In genomic region chr6:43368517-43369160, GRCh38 we compare ENCODE assay signal across 8 cellular contexts. TPM values are rescaled to one million over a fixed set of nuclear protein-coding genes. Genes with fewer than 3 reads are reported as not detected.
DNase-seq lines count a peak whose midpoint lies in the region; ATAC-seq and TF ChIP-seq lines count a peak whose summit lies in the region.

No MANE protein-coding gene starts in this region.

- peaks cover 31% of the 10 kb centered on the region for H3K36me3 Mint-ChIP-seq in CD4-positive, alpha-beta T cell (ENCODE audit: low read depth)
- peaks cover 16% of the 10 kb centered on the region for H3K36me3 Mint-ChIP-seq in activated T-helper 2 cell treated with anti-CD3 and anti-CD28 coated beads, Interferon-gamma antibody, Interleukin-2, Interleukin-4, amounts not matched to agents 10 μg/mL and 5 μg/mL and 100 μg/mL, durations not matched to agents 14 hours and 24 hours and 36 hours (ENCODE audit: low read depth)
- H3K36me3 Mint-ChIP-seq in nephron (ENCODE audit: low read depth), result peaks cover 23% of the 10 kb centered on the region

- peak; percentile 7 for ATAC-seq in CD4-positive, alpha-beta T cell (ENCODE audit: poor library complexity)
- ATAC-seq in GM19452 (IDR thresholded peaks at IDR 0.05; ENCODE audit: unreplicated experiment) (peak; percentile 3), foreskin keratinocyte (peak; percentile 7), HG03139 (IDR thresholded peaks at IDR 0.05; ENCODE audit: unreplicated experiment) (no peak), GM19328 (IDR thresholded peaks at IDR 0.05; ENCODE audit: unreplicated experiment) (no peak)

- no peaks in the 10 kb centered on the region for H3K9me3 Mint-ChIP-seq in CD4-positive, alpha-beta T cell
- no peaks in the 10 kb centered on the region for H3K9me3 Mint-ChIP-seq in activated T-helper 2 cell treated with anti-CD3 and anti-CD28 coated beads, Interferon-gamma antibody, Interleukin-2, Interleukin-4, amounts not matched to agents 10 μg/mL and 5 μg/mL and 100 μg/mL, durations not matched to agents 14 hours and 24 hours and 36 hours
- H3K9me3 Mint-ChIP-seq in nephron, result no peaks in the 10 kb centered on the region

- POLR2A ChIA-PET in CD4-positive, alpha-beta T cell (lab: Charles Lee), result interaction anchor here (0.5 to 4.0 kb wide), 31 partner anchors 8 to 805 kb away, joined by 3 to 136 read pairs (median 5); partner anchors contain the start of genes ABCC10, CNPY3, CRIP3 and CUL7

- CTCF ChIA-PET in CD4-positive, alpha-beta T cell (lab: Charles Lee), result interaction anchor here (0.5 to 2.0 kb wide), 7 partner anchors 15 to 782 kb away, joined by 3 to 9 read pairs (median 5); partner anchors contain the start of gene ABCC10

- DNase-seq in CD4-positive, alpha-beta T cell, result peak in 3 of 10 experiments; percentile 2 to 37 (median 13)
- peak; percentile 64 for DNase-seq in M059J (ENCODE audit: low read depth)
- no peak for DNase-seq in activated T-helper 2 cell treated with anti-CD3 and anti-CD28 coated beads, Interferon-gamma antibody, Interleukin-2, Interleukin-4, amounts not matched to agents 10 μg/mL and 5 μg/mL and 100 μg/mL, durations not matched to agents 14 hours and 24 hours and 36 hours (ENCODE audit: low spot score)
- peak in 1 of 2 donors; percentile 33 for DNase-seq in foreskin keratinocyte

- H3K27me3 ChIP-seq in CD4-positive, alpha-beta T cell (ENCODE audit: control insufficient read depth, insufficient read depth, low read length), result no peaks in the 10 kb centered on the region
- H3K27me3 ChIP-seq in foreskin keratinocyte, result no peaks in the 10 kb centered on the region

- peak overlapping the region; percentile 90 for H3K4me3 Mint-ChIP-seq in CD4-positive, alpha-beta T cell
- H3K4me3 Mint-ChIP-seq in activated T-helper 2 cell treated with anti-CD3 and anti-CD28 coated beads, Interferon-gamma antibody, Interleukin-2, Interleukin-4, amounts not matched to agents 10 μg/mL and 5 μg/mL and 100 μg/mL, durations not matched to agents 14 hours and 24 hours and 36 hours (ENCODE audit: low read depth), result peak overlapping the region; percentile 80
- peak overlapping the region; percentile 88 to 98 (median 96) for H3K4me3 Mint-ChIP-seq in nephron

- H3K4me1 ChIP-seq in foreskin keratinocyte, result peaks cover 16% of the 10 kb centered on the region

- no peak for TF ChIP-seq CTCF in CD4-positive, alpha-beta T cell (IDR thresholded peaks at IDR 0.05)
- no peak for TF ChIP-seq CTCF in foreskin keratinocyte (conservative IDR thresholded peaks at IDR 0.05)
- no peak for TF ChIP-seq CTCF in nephron (IDR thresholded peaks at IDR 0.05; ENCODE audit: unreplicated experiment in 3 of 3)

- no peak overlapping the region for H3K27ac ChIP-seq in CD4-positive, alpha-beta T cell (ENCODE audit: low read depth, low read length)
- peak overlapping the region; percentile 38 for H3K27ac ChIP-seq in foreskin keratinocyte

- intact Hi-C loops in CD4-positive, alpha-beta T cell (cut with DNase I, micrococcal nuclease), result loop anchor here (1.0 to 5.0 kb wide), 6 partner anchors 15 to 260 kb away; partner anchors contain the start of genes ABCC10 (in 2 of the 2) and GTPBP2 (in 1 of the 2)
- intact Hi-C loops in activated T-helper 2 cell treated with anti-CD3 and anti-CD28 coated beads, Interferon-gamma antibody, Interleukin-2, Interleukin-4, amounts not matched to agents 10 μg/mL and 5 μg/mL and 100 μg/mL, durations not matched to agents 14 hours and 24 hours and 36 hours (cut with micrococcal nuclease), result loop anchor here (1.0 to 5.0 kb wide), 3 partner anchors 15 to 196 kb away; partner anchors contain the start of gene SRF

- H3K27me3 Mint-ChIP-seq in CD4-positive, alpha-beta T cell, result no peaks in the 10 kb centered on the region
- H3K27me3 Mint-ChIP-seq in activated T-helper 2 cell treated with anti-CD3 and anti-CD28 coated beads, Interferon-gamma antibody, Interleukin-2, Interleukin-4, amounts not matched to agents 10 μg/mL and 5 μg/mL and 100 μg/mL, durations not matched to agents 14 hours and 24 hours and 36 hours (ENCODE audit: low read depth), result peaks cover 6% of the 10 kb centered on the region
- no peaks in the 10 kb centered on the region for H3K27me3 Mint-ChIP-seq in nephron (ENCODE audit: low read depth)

- peak overlapping the region; percentile 90 for H3K27ac Mint-ChIP-seq in CD4-positive, alpha-beta T cell
- H3K27ac Mint-ChIP-seq in activated T-helper 2 cell treated with anti-CD3 and anti-CD28 coated beads, Interferon-gamma antibody, Interleukin-2, Interleukin-4, amounts not matched to agents 10 μg/mL and 5 μg/mL and 100 μg/mL, durations not matched to agents 14 hours and 24 hours and 36 hours, result peak overlapping the region; percentile 63
- peak overlapping the region; percentile 91 to 95 (median 93) for H3K27ac Mint-ChIP-seq in nephron

- no peaks in the 10 kb centered on the region for H3K9me3 ChIP-seq in CD4-positive, alpha-beta T cell (ENCODE audit: control insufficient read depth, low read length)

- H3K4me1 Mint-ChIP-seq in CD4-positive, alpha-beta T cell (ENCODE audit: low read depth), result peaks cover 51% of the 10 kb centered on the region
- H3K4me1 Mint-ChIP-seq in activated T-helper 2 cell treated with anti-CD3 and anti-CD28 coated beads, Interferon-gamma antibody, Interleukin-2, Interleukin-4, amounts not matched to agents 10 μg/mL and 5 μg/mL and 100 μg/mL, durations not matched to agents 14 hours and 24 hours and 36 hours (ENCODE audit: low read depth), result peaks cover 31% of the 10 kb centered on the region
- peaks cover 31% of the 10 kb centered on the region for H3K4me1 Mint-ChIP-seq in nephron

RNA-seq across cellular contexts. Expression of gene ZNF318, which starts 0.8 kb away (rescaled TPM):
- 10 to 100 TPM; 20.4 TPM for total RNA-seq in CD4-positive, alpha-beta T cell
- total RNA-seq in M059J (2014; rRNA removed; shearing (Covaris generic)), result 8.4 and 10.9 TPM in 2 replicates
- 11.5 and 13.2 TPM in 2 replicates for total RNA-seq in activated T-helper 2 cell treated with anti-CD3 and anti-CD28 coated beads, Interferon-gamma antibody, Interleukin-2, Interleukin-4, amounts not matched to agents 10 μg/mL and 5 μg/mL and 100 μg/mL, durations not matched to agents 14 hours and 24 hours and 36 hours
- total RNA-seq in foreskin keratinocyte, result 18.8 and 19.2 TPM in 2 replicates
- 4.9 and 5.7 TPM in 2 replicates for polyA plus RNA-seq in foreskin keratinocyte

RNA-seq across cellular contexts. Expression of gene ABCC10, which starts 58.7 kb away (rescaled TPM):
- 10 to 100 TPM; 35.7 to 38.5 TPM for total RNA-seq in CD4-positive, alpha-beta T cell
- 11.7 and 16.5 TPM in 2 replicates for total RNA-seq in M059J (2014; rRNA removed; shearing (Covaris generic))
- total RNA-seq in activated T-helper 2 cell treated with anti-CD3 and anti-CD28 coated beads, Interferon-gamma antibody, Interleukin-2, Interleukin-4, amounts not matched to agents 10 μg/mL and 5 μg/mL and 100 μg/mL, durations not matched to agents 14 hours and 24 hours and 36 hours, result 45.6 and 46.7 TPM in 2 replicates
- total RNA-seq in foreskin keratinocyte, result 23.6 and 24.0 TPM in 2 replicates
- polyA plus RNA-seq in foreskin keratinocyte, result 20.8 and 21.2 TPM in 2 replicates

Comparison
In these comparisons a context has a peak if more than half of its experiments do, and no peak if none do; other contexts are left out.
1. ATAC-seq: peak in CD4-positive, alpha-beta T cell (single experiment), GM19452 (single experiment) and foreskin keratinocyte (single experiment); none in HG03139 (single experiment) and GM19328 (single experiment).
2. Peak in every context shown above with its lines, with median percentiles within 50 percentile points of each other: H3K27ac Mint-ChIP-seq and H3K4me3 Mint-ChIP-seq.